ENCODE assay signal across 1 cellular context in the genomic region with DNA sequence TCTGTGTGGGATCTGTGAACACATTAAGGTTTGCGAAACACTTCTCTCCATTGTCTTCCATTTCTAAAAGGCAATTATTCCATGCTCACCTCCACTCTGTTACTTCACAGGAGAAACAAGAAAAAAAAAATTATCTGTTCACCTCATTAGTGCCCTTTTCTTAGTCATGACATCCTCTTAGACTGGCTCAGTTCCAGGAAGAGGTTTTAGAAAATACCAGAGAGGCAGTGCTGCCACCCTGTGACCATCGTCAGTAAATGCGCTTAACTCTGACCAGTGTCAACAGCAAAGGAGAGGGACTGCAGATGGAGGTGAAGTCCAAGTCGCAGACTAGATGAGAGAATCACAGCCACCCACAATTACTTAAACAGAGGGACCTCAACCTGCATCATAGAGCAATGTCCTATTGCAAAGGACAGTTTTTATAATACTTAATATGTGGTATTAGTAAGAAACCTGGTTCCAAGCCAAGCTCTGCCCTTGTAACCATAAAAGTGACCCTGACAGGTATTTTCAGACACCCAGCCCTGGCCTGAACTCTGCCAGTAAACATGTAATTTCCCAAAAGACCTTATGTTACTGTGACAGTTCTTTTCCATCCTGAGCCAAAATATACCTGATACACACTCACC.
TF ChIP-seq lines count a peak whose summit lies in the region.

No MANE protein-coding gene starts in this region.

TF ChIP-seq in IMR-90, 13 proteins besides CTCF, POLR2A, EP300 and RAD21:
- TF ChIP-seq MAFK (IDR thresholded peaks at IDR 0.05; ENCODE audit: low read depth, low read length) = no peak
- 0 out of 2 replicates have a peak, but pooled peaks have one; percentile 21 for TF ChIP-seq SMC3 (IDR thresholded peaks at IDR 0.05; ENCODE audit: low read depth, low read length)
TF ChIP-seq in IMR-90: peak in this region for 1.
